Comparison of ENCODE assay signal across 31 cellular contexts in the genomic region with DNA sequence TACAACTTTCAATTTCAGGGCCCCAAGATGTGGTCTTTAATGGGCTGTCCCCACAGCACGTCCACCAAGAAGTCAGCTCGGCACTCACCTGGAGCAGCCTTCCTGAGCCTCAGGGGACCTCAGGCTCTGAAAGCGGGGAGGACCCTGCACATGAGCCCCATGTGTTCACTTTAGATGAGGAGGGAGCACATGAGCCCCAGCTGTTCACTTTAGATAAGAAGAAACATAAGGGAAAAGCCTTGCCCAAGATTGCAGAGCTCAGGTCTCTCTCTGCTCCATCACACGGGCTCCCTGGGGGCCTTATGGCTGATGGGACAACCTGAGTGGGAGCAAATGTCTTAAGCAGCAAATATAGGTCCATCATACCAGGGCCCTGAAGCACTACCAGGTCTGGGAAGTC. TPM values are rescaled to one million over a fixed set of nuclear protein-coding genes. Genes with fewer than 3 reads are reported as not detected.
"Had no signal": no experiment of that assay in that cellular context is flagged by ENCODE, and none has a peak within 500 bp of the region (broad histone marks: within the 10 kb centered on the region; RNA-seq: fewer than 3 reads in every experiment).

No MANE protein-coding gene starts in this region.

- H3K4me3 Mint-ChIP-seq: activated CD4-positive, alpha-beta memory T cell treated with anti-CD3 and anti-CD28 coated beads, Interleukin-2, amount 10 ng/mL, durations not matched to agents 7 days and 5 days; activated CD4-positive, alpha-beta T cell treated with anti-CD3 and anti-CD28 coated beads, Interleukin-2, amount 10 ng/mL, durations not matched to agents 7 days and 5 days; activated naive CD8-positive, alpha-beta T cell; activated T-cell treated with anti-CD3 and anti-CD28 coated beads, Interleukin-2, amount 50 U/mL, for 24 hours; activated T-helper 17 cell treated with anti-CD3 and anti-CD28 coated beads, Interleukin-2, amount 50 U/mL, for 72 hours; brain; central memory CD8-positive, alpha-beta T cell; dendritic cell treated with granulocyte-macrophage colony-stimulating factor and Interleukin-4, amounts not matched to agents 40 ng/mL and 50 ng/mL, for 4 days; endodermal cell had no signal

- H3K4me1 Mint-ChIP-seq: activated CD4-positive, alpha-beta memory T cell treated with anti-CD3 and anti-CD28 coated beads, Interleukin-2, amount 10 ng/mL, durations not matched to agents 7 days and 5 days; activated CD4-positive, alpha-beta T cell treated with anti-CD3 and anti-CD28 coated beads, Interleukin-2, amount 10 ng/mL, durations not matched to agents 7 days and 5 days; activated T-helper 17 cell treated with anti-CD3 and anti-CD28 coated beads, Interleukin-2, amount 50 U/mL, for 72 hours; brain; central memory CD8-positive, alpha-beta T cell; endodermal cell had no signal

- ATAC-seq: activated T-helper 17 cell treated with anti-CD3 and anti-CD28 coated beads, Interleukin-2, amount 50 U/mL, for 72 hours; foreskin keratinocyte; gastrocnemius medialis; heart right ventricle had no signal

- H3K9me3 Mint-ChIP-seq: activated CD4-positive, alpha-beta memory T cell treated with anti-CD3 and anti-CD28 coated beads, Interleukin-2, amount 10 ng/mL, durations not matched to agents 7 days and 5 days; activated CD4-positive, alpha-beta T cell treated with anti-CD3 and anti-CD28 coated beads, Interleukin-2, amount 10 ng/mL, durations not matched to agents 7 days and 5 days; activated T-cell treated with anti-CD3 and anti-CD28 coated beads, Interleukin-2, amount 50 U/mL, for 24 hours; activated T-helper 17 cell treated with anti-CD3 and anti-CD28 coated beads, Interleukin-2, amount 50 U/mL, for 72 hours; central memory CD8-positive, alpha-beta T cell; dendritic cell treated with granulocyte-macrophage colony-stimulating factor and Interleukin-4, amounts not matched to agents 40 ng/mL and 50 ng/mL, for 4 days; endodermal cell had no signal

- H3K27ac ChIP-seq: ascending aorta, breast epithelium, cardiac muscle cell, coronary artery, dorsolateral prefrontal cortex, esophagus muscularis mucosa, foreskin keratinocyte, heart right ventricle had no signal

- H3K27ac Mint-ChIP-seq: activated CD4-positive, alpha-beta memory T cell treated with anti-CD3 and anti-CD28 coated beads, Interleukin-2, amount 10 ng/mL, durations not matched to agents 7 days and 5 days; activated CD4-positive, alpha-beta T cell treated with anti-CD3 and anti-CD28 coated beads, Interleukin-2, amount 10 ng/mL, durations not matched to agents 7 days and 5 days; activated naive CD8-positive, alpha-beta T cell; activated T-cell treated with anti-CD3 and anti-CD28 coated beads, Interleukin-2, amount 50 U/mL, for 24 hours; activated T-helper 17 cell treated with anti-CD3 and anti-CD28 coated beads, Interleukin-2, amount 50 U/mL, for 72 hours; brain; dendritic cell treated with granulocyte-macrophage colony-stimulating factor and Interleukin-4, amounts not matched to agents 40 ng/mL and 50 ng/mL, for 4 days; endodermal cell had no signal

- H3K4me1 ChIP-seq: ascending aorta, breast epithelium, esophagus muscularis mucosa, foreskin keratinocyte, heart right ventricle had no signal

- H3K9me3 ChIP-seq: ascending aorta, breast epithelium, esophagus muscularis mucosa, gastrocnemius medialis, heart right ventricle had no signal

- H3K27me3 ChIP-seq: ascending aorta, breast epithelium, cardiac muscle cell, dorsolateral prefrontal cortex, esophagus muscularis mucosa, foreskin keratinocyte, gastrocnemius medialis, heart right ventricle had no signal

- H3K27me3 Mint-ChIP-seq: activated CD4-positive, alpha-beta memory T cell treated with anti-CD3 and anti-CD28 coated beads, Interleukin-2, amount 10 ng/mL, durations not matched to agents 7 days and 5 days; activated CD4-positive, alpha-beta T cell treated with anti-CD3 and anti-CD28 coated beads, Interleukin-2, amount 10 ng/mL, durations not matched to agents 7 days and 5 days; activated naive CD8-positive, alpha-beta T cell; activated T-cell treated with anti-CD3 and anti-CD28 coated beads, Interleukin-2, amount 50 U/mL, for 24 hours; activated T-helper 17 cell treated with anti-CD3 and anti-CD28 coated beads, Interleukin-2, amount 50 U/mL, for 72 hours; brain; central memory CD8-positive, alpha-beta T cell; dendritic cell treated with granulocyte-macrophage colony-stimulating factor and Interleukin-4, amounts not matched to agents 40 ng/mL and 50 ng/mL, for 4 days had no signal

- H3K4me3 ChIP-seq: ascending aorta, breast epithelium, cardiac muscle cell, coronary artery, dorsolateral prefrontal cortex, esophagus muscularis mucosa, gastrocnemius medialis, heart right ventricle had no signal

- DNase-seq: activated CD4-positive, alpha-beta memory T cell treated with anti-CD3 and anti-CD28 coated beads, Interleukin-2, amount 10 ng/mL, durations not matched to agents 7 days and 5 days; activated CD4-positive, alpha-beta T cell treated with anti-CD3 and anti-CD28 coated beads for 1 hour; activated CD4-positive, alpha-beta T cell treated with anti-CD3 and anti-CD28 coated beads for 4 hours; activated CD4-positive, alpha-beta T cell treated with anti-CD3 and anti-CD28 coated beads, Interleukin-2, amount 10 ng/mL, durations not matched to agents 7 days and 5 days; activated CD4-positive, alpha-beta T cell treated with anti-CD3 and anti-CD28 coated beads, Interleukin-2, amount 50 U/mL, for 4 hours; activated CD4-positive, CD25-positive, alpha-beta regulatory T cell; activated CD8-positive, alpha-beta memory T cell treated with anti-CD3 and anti-CD28 coated beads, Interleukin-2, amount 50 U/mL, for 48 hours; activated effector memory CD4-positive, alpha-beta T cell treated with Interleukin-2 at 50 U/mL for 16 hours; activated gamma-delta T cell treated with Interleukin-2 at 50 U/mL for 16 hours; activated naive CD4-positive, alpha-beta T cell treated with anti-CD3 and anti-CD28 coated beads, Interleukin-2, amount 50 U/mL, for 16 hours; activated naive CD4-positive, alpha-beta T cell treated with Interleukin-2 at 50 U/mL for 16 hours; activated T-cell treated with anti-CD3 and anti-CD28 coated beads for 4 hours; activated T-cell treated with anti-CD3 and anti-CD28 coated beads, Interleukin-2, amount 50 U/mL, for 24 hours; dorsolateral prefrontal cortex; effector memory CD4-positive, alpha-beta T cell; endodermal cell; foreskin keratinocyte; gastrocnemius medialis; heart right ventricle; T-helper 2 cell had no signal

RNA-seq across cellular contexts. Expression of a gene that starts 56.4 kb away (rescaled TPM):
- total RNA-seq: epithelial cell of proximal tubule had no signal
